Comparison of ENCODE assay signal across 1 cellular context in the genomic region with DNA sequence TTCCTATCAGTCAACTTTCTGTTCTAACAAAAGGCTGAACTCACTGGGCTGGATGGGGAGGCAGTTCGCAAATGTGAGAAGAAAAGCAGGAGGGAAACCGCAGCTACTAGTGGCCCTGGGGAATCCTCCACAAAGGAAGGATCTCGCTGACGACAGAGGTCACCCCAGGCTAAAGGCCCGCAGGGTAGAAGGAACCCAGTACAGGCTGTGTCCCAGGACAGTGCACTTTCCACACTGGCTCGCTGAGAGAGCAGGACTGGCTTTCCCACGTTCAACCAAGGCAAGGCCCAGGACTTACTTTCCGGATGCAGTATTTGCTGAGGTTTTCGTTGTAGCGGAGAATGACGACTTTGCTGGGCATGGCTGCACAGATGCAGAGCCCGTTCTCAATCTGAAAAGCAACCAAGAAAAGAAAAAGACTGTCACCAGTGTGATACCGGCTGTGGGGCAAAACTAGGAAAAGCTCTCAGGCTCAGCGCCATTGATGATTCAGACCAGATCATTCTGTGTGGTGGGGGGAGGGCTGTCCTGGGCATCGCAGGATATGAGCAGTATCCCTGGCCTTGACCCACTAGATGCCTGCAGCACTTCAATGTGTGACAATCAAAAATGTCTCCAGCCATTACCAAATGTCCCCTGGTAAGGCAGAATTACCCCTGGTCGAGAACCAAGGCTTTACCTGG.
TF ChIP-seq lines count a peak whose summit lies in the region.

No MANE protein-coding gene starts in this region.

TF ChIP-seq in SK-N-SH, 30 proteins besides CTCF, POLR2A, EP300 and RAD21 (continued from another document):
- TF ChIP-seq, protein P1, sequence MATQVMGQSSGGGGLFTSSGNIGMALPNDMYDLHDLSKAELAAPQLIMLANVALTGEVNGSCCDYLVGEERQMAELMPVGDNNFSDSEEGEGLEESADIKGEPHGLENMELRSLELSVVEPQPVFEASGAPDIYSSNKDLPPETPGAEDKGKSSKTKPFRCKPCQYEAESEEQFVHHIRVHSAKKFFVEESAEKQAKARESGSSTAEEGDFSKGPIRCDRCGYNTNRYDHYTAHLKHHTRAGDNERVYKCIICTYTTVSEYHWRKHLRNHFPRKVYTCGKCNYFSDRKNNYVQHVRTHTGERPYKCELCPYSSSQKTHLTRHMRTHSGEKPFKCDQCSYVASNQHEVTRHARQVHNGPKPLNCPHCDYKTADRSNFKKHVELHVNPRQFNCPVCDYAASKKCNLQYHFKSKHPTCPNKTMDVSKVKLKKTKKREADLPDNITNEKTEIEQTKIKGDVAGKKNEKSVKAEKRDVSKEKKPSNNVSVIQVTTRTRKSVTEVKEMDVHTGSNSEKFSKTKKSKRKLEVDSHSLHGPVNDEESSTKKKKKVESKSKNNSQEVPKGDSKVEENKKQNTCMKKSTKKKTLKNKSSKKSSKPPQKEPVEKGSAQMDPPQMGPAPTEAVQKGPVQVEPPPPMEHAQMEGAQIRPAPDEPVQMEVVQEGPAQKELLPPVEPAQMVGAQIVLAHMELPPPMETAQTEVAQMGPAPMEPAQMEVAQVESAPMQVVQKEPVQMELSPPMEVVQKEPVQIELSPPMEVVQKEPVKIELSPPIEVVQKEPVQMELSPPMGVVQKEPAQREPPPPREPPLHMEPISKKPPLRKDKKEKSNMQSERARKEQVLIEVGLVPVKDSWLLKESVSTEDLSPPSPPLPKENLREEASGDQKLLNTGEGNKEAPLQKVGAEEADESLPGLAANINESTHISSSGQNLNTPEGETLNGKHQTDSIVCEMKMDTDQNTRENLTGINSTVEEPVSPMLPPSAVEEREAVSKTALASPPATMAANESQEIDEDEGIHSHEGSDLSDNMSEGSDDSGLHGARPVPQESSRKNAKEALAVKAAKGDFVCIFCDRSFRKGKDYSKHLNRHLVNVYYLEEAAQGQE (IDR thresholded peaks at IDR 0.05; ENCODE audit: low read depth, low read length), result no peak
- TF ChIP-seq SIN3A (IDR thresholded peaks at IDR 0.05; ENCODE audit: borderline replicate concordance, low read depth, low read length) (no peak), RCOR1 (IDR thresholded peaks at IDR 0.05; ENCODE audit: low read length) (no peak), TCF12 (IDR thresholded peaks at IDR 0.05) (peak; percentile 56), POLR2AphosphoS5 (IDR thresholded peaks at IDR 0.05; ENCODE audit: low read depth, low read length) (no peak), NRF1 (IDR thresholded peaks at IDR 0.05; ENCODE audit: low read depth, low read length) (no peak), JUND (IDR thresholded peaks at IDR 0.05) (peak; percentile 47; the same call in 1 of the 2 replicates), RXRA (IDR thresholded peaks at IDR 0.05; ENCODE audit: borderline replicate concordance, low read depth) (no peak), ELF1 (IDR thresholded peaks at IDR 0.05) (no peak), NFIC (IDR thresholded peaks at IDR 0.05; ENCODE audit: borderline replicate concordance) (0 out of 2 replicates have a peak, but pooled peaks have one; percentile 30), SMC3 (IDR thresholded peaks at IDR 0.05; ENCODE audit: low read depth, low read length) (no peak), TEAD4 (IDR thresholded peaks at IDR 0.05; ENCODE audit: borderline replicate concordance, insufficient read depth) (no peak), FOSL2 (IDR thresholded peaks at IDR 0.05; ENCODE audit: borderline replicate concordance, low read depth) (peak; percentile 74), RFX5 (IDR thresholded peaks at IDR 0.05; ENCODE audit: low read length) (no peak), GABPA (IDR thresholded peaks at IDR 0.05; ENCODE audit: low read depth) (no peak), MXI1 (IDR thresholded peaks at IDR 0.05; ENCODE audit: low read depth, low read length) (no peak)
- TF ChIP-seq, protein P2, sequence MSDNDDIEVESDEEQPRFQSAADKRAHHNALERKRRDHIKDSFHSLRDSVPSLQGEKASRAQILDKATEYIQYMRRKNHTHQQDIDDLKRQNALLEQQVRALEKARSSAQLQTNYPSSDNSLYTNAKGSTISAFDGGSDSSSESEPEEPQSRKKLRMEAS (IDR thresholded peaks at IDR 0.05; ENCODE audit: low read depth), result no peak
- TF ChIP-seq, protein P3, sequence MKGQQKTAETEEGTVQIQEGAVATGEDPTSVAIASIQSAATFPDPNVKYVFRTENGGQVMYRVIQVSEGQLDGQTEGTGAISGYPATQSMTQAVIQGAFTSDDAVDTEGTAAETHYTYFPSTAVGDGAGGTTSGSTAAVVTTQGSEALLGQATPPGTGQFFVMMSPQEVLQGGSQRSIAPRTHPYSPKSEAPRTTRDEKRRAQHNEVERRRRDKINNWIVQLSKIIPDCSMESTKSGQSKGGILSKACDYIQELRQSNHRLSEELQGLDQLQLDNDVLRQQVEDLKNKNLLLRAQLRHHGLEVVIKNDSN (IDR thresholded peaks at IDR 0.05; ENCODE audit: borderline replicate concordance, low read depth), result no peak
- TF ChIP-seq, protein P4, sequence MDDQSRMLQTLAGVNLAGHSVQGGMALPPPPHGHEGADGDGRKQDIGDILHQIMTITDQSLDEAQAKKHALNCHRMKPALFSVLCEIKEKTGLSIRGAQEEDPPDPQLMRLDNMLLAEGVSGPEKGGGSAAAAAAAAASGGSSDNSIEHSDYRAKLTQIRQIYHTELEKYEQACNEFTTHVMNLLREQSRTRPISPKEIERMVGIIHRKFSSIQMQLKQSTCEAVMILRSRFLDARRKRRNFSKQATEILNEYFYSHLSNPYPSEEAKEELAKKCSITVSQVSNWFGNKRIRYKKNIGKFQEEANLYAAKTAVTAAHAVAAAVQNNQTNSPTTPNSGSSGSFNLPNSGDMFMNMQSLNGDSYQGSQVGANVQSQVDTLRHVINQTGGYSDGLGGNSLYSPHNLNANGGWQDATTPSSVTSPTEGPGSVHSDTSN (IDR thresholded peaks at IDR 0.05), result peak; percentile 33
- TF ChIP-seq, protein P5, sequence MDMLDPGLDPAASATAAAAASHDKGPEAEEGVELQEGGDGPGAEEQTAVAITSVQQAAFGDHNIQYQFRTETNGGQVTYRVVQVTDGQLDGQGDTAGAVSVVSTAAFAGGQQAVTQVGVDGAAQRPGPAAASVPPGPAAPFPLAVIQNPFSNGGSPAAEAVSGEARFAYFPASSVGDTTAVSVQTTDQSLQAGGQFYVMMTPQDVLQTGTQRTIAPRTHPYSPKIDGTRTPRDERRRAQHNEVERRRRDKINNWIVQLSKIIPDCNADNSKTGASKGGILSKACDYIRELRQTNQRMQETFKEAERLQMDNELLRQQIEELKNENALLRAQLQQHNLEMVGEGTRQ (IDR thresholded peaks at IDR 0.05; ENCODE audit: borderline replicate concordance, low read depth, low read length), result no peak
